ENCODE assay signal across 31 cellular contexts in genomic region chr3:197155039-197155438, GRCh38.
"Had no signal": no experiment of that assay in that cellular context is flagged by ENCODE, and none has a peak within 500 bp of the region (broad histone marks: within the 10 kb centered on the region; RNA-seq: fewer than 3 reads in every experiment).

No MANE protein-coding gene starts in this region.

- H3K27me3 ChIP-seq: adrenal gland, body of pancreas, colonic mucosa, dorsolateral prefrontal cortex, foreskin keratinocyte, ovary, sigmoid colon had no signal

- ATAC-seq: activated CD4-positive, CD25-positive, alpha-beta regulatory T cell treated with anti-CD3 and anti-CD28 coated beads, Interleukin-2, amount 50 U/mL, for 24 hours; body of pancreas; esophagus mucosa; foreskin keratinocyte; left cardiac atrium; stimulated activated effector memory CD8-positive, alpha-beta T cell treated with anti-CD3 and anti-CD28 coated beads, Interleukin-12 subunit alpha, Interleukin-12 subunit beta, amount 100 ng/mL, for 72 hours had no signal

- H3K27ac Mint-ChIP-seq: activated naive CD8-positive, alpha-beta T cell treated with anti-CD3 and anti-CD28 coated beads for 36 hours; mesothelial cell of epicardium; progenitor cell of endocrine pancreas; stimulated activated effector memory CD8-positive, alpha-beta T cell treated with anti-CD3 and anti-CD28 coated beads, Interleukin-12 subunit alpha, Interleukin-12 subunit beta, amount 100 ng/mL, for 72 hours; stimulated activated naive CD8-positive, alpha-beta T cell treated with anti-CD3 and anti-CD28 coated beads, Interleukin-15, Interleukin-2, amounts not matched to agents 100 ng/mL and 50 ng/mL, for 24 hours; T-helper 1 cell treated with Interleukin-12 subunit alpha and Interleukin-12 subunit beta and Interleukin-4 antibody, amounts not matched to agents 30 μg/mL and 1 μg/mL, for 36 hours had no signal

- DNase-seq: activated CD4-positive, alpha-beta T cell treated with anti-CD3 and anti-CD28 coated beads for 48 hours; activated CD4-positive, alpha-beta T cell treated with anti-CD3 and anti-CD28 coated beads, Interleukin-2, amount 50 U/mL, for 48 hours; activated CD8-positive, alpha-beta memory T cell treated with anti-CD3 and anti-CD28 coated beads for 24 hours; activated effector memory CD4-positive, alpha-beta T cell treated with Interleukin-2 at 50 U/mL for 16 hours; activated naive CD4-positive, alpha-beta T cell treated with Interleukin-2 at 50 U/mL for 16 hours; activated naive CD8-positive, alpha-beta T cell treated with anti-CD3 and anti-CD28 coated beads for 36 hours; adrenal gland; aorta; body of pancreas; colonic mucosa; dorsolateral prefrontal cortex; effector memory CD4-positive, alpha-beta T cell; foreskin keratinocyte; islet precursor cell; left cardiac atrium; mammary epithelial cell; naive B cell; ovary; sigmoid colon; small intestine; stimulated activated CD4-positive, alpha-beta T cell treated with anti-CD3 and anti-CD28 coated beads, Interleukin-4, amount 100 ng/mL, for 24 hours; T-helper 9 cell; trophoblast cell had no signal

- H3K4me1 Mint-ChIP-seq: stimulated activated effector memory CD8-positive, alpha-beta T cell treated with anti-CD3 and anti-CD28 coated beads, Interleukin-12 subunit alpha, Interleukin-12 subunit beta, amount 100 ng/mL, for 72 hours had no signal

- H3K27me3 Mint-ChIP-seq: activated naive CD8-positive, alpha-beta T cell treated with anti-CD3 and anti-CD28 coated beads for 36 hours; naive B cell; progenitor cell of endocrine pancreas; stimulated activated naive CD8-positive, alpha-beta T cell treated with anti-CD3 and anti-CD28 coated beads, Interleukin-15, Interleukin-2, amounts not matched to agents 100 ng/mL and 50 ng/mL, for 24 hours had no signal

- H3K4me3 Mint-ChIP-seq: activated naive CD8-positive, alpha-beta T cell treated with anti-CD3 and anti-CD28 coated beads for 36 hours; mesothelial cell of epicardium; stimulated activated effector memory CD8-positive, alpha-beta T cell treated with anti-CD3 and anti-CD28 coated beads, Interleukin-12 subunit alpha, Interleukin-12 subunit beta, amount 100 ng/mL, for 72 hours; stimulated activated naive CD8-positive, alpha-beta T cell treated with anti-CD3 and anti-CD28 coated beads, Interleukin-15, Interleukin-2, amounts not matched to agents 100 ng/mL and 50 ng/mL, for 24 hours; T-helper 1 cell treated with Interleukin-12 subunit alpha and Interleukin-12 subunit beta and Interleukin-4 antibody, amounts not matched to agents 30 μg/mL and 1 μg/mL, for 36 hours had no signal

- H3K9me3 ChIP-seq: body of pancreas, colonic mucosa, ovary had no signal

- H3K4me3 ChIP-seq: adrenal gland, body of pancreas, colonic mucosa, dorsolateral prefrontal cortex, ovary, sigmoid colon, thoracic aorta had no signal

- H3K4me1 ChIP-seq: colonic mucosa, sigmoid colon had no signal

- H3K36me3 ChIP-seq: adrenal gland, colonic mucosa, ovary, thoracic aorta had no signal
